ENCODE assay signal across 21 cellular contexts in genomic region chr2:178377046-178377445, GRCh38.
"Had no signal": no experiment of that assay in that cellular context is flagged by ENCODE, and none has a peak within 500 bp of the region (broad histone marks: within the 10 kb centered on the region; RNA-seq: fewer than 3 reads in every experiment).

No MANE protein-coding gene starts in this region.

- H3K4me3 Mint-ChIP-seq: naive thymus-derived CD4-positive, alpha-beta T cell; nephron progenitor cell; stimulated activated memory B cell treated with anti-CD40 and anti-IgM and Interleukin-4, amounts not matched to agents 10 μg/mL and 1 μg/mL and 100 μg/mL, for 72 hours; type B pancreatic cell had no signal

- H3K27me3 ChIP-seq: esophagus squamous epithelium, sigmoid colon, testis, tibial artery had no signal

- DNase-seq: effector memory CD4-positive, alpha-beta T cell; erythroblast; esophagus squamous epithelium; head of caudate nucleus; kidney; mammary epithelial cell; midbrain; naive thymus-derived CD4-positive, alpha-beta T cell; nephron progenitor cell; nucleus accumbens; right cardiac atrium; sigmoid colon; stimulated activated CD4-positive, alpha-beta T cell treated with anti-CD3 and anti-CD28 coated beads, Interleukin-4, amount 100 ng/mL, for 4 hours; stimulated activated naive CD8-positive, alpha-beta T cell treated with anti-CD3 and anti-CD28 coated beads, Interleukin-15, Interleukin-2, amounts not matched to agents 100 U/mL and 50 U/mL, for 24 hours; substantia nigra; testis; tibial artery had no signal

- H3K4me1 Mint-ChIP-seq: nephron progenitor cell; stimulated activated memory B cell treated with anti-CD40 and anti-IgM and Interleukin-4, amounts not matched to agents 10 μg/mL and 1 μg/mL and 100 μg/mL, for 72 hours had no signal

- H3K36me3 ChIP-seq: esophagus squamous epithelium, prostate gland, sigmoid colon had no signal

- H3K36me3 Mint-ChIP-seq: stimulated activated memory B cell treated with anti-CD40 and anti-IgM and Interleukin-4, amounts not matched to agents 10 μg/mL and 1 μg/mL and 100 μg/mL, for 72 hours had no signal

- ATAC-seq: left lobe of liver; naive thymus-derived CD4-positive, alpha-beta T cell; right cardiac atrium; stimulated activated naive CD8-positive, alpha-beta T cell treated with anti-CD3 and anti-CD28 coated beads, Interleukin-15, Interleukin-2, amounts not matched to agents 100 U/mL and 50 U/mL, for 24 hours had no signal

- H3K4me3 ChIP-seq: esophagus squamous epithelium, prostate gland, sigmoid colon, testis, tibial artery had no signal

- H3K27ac Mint-ChIP-seq: nephron progenitor cell; stimulated activated memory B cell treated with anti-CD40 and anti-IgM and Interleukin-4, amounts not matched to agents 10 μg/mL and 1 μg/mL and 100 μg/mL, for 72 hours; type B pancreatic cell had no signal

- H3K9me3 Mint-ChIP-seq: nephron progenitor cell; stimulated activated memory B cell treated with anti-CD40 and anti-IgM and Interleukin-4, amounts not matched to agents 10 μg/mL and 1 μg/mL and 100 μg/mL, for 72 hours; type B pancreatic cell had no signal
